ENCODE assay signal across 8 cellular contexts in genomic region chr17:4366312-4367063, GRCh38. TPM values are rescaled to one million over a fixed set of nuclear protein-coding genes. Genes with fewer than 3 reads are reported as not detected.
DNase-seq lines count a peak whose midpoint lies in the region; ATAC-seq, FAIRE-seq and TF ChIP-seq lines count a peak whose summit lies in the region.

Gene UBE2G1 (minus strand): TSS chr17:4366675. CDS start chr17:4366316, 359 bp downstream.

- H3K36me3 ChIP-seq in SU-DHL-6 (ENCODE audit: low read length) (peaks cover 4% of the 10 kb centered on the region), pancreas (no peaks in the 10 kb centered on the region), tibial nerve (no peaks in the 10 kb centered on the region)

- H4K20me1 ChIP-seq in SU-DHL-6 (ENCODE audit: low read depth, low read length) = no peaks in the 10 kb centered on the region

- H3K27ac Mint-ChIP-seq in activated naive CD8-positive, alpha-beta T cell treated with anti-CD3 and anti-CD28 coated beads, Interleukin-2, amount 10 ng/mL, durations not matched to agents 7 days and 5 days = peak within 1 kb of the TSS; percentile 96

- peaks cover 27% of the 10 kb centered on the region for H3F3A ChIP-seq in SU-DHL-6 (ENCODE audit: insufficient read depth)

- H3K79me2 ChIP-seq in SU-DHL-6 (ENCODE audit: insufficient read depth, low read length) = peaks cover 44% of the 10 kb centered on the region

- peak; percentile 80 for ATAC-seq in HG02642 (IDR thresholded peaks at IDR 0.05; ENCODE audit: poor library complexity, unreplicated experiment)
- peak; percentile 89 for ATAC-seq in activated naive CD8-positive, alpha-beta T cell treated with anti-CD3 and anti-CD28 coated beads, Interleukin-2, amount 10 ng/mL, durations not matched to agents 7 days and 5 days (ENCODE audit: low read depth)
- peak; percentile 95 for ATAC-seq in Right ventricle myocardium inferior
- peak; percentile 90 to 96 (median 91) for ATAC-seq in pancreas

- H3K9me2 ChIP-seq in SU-DHL-6 (replicated peaks; ENCODE audit: insufficient read depth, low read length) = no peaks in the 10 kb centered on the region

- peak within 1 kb of the TSS; percentile 77 for H2AFZ ChIP-seq in SU-DHL-6 (ENCODE audit: low read depth, low read length, severe bottlenecking)

- H3K4me2 ChIP-seq in SU-DHL-6 (ENCODE audit: low read depth, low read length, poor library complexity, severe bottlenecking) = peak within 1 kb of the TSS; percentile 88

- H3K27ac ChIP-seq in SU-DHL-6 (ENCODE audit: low read depth, low read length) = peak within 1 kb of the TSS; percentile 92
- peak within 1 kb of the TSS; percentile 84 to 95 (median 91) for H3K27ac ChIP-seq in pancreas
- peak within 1 kb of the TSS; percentile 88 to 98 (median 94) for H3K27ac ChIP-seq in tibial nerve

- peaks cover 6% of the 10 kb centered on the region for H3K36me3 Mint-ChIP-seq in activated naive CD8-positive, alpha-beta T cell treated with anti-CD3 and anti-CD28 coated beads, Interleukin-2, amount 10 ng/mL, durations not matched to agents 7 days and 5 days

- H3K9me3 ChIP-seq in SU-DHL-6 (ENCODE audit: insufficient read depth, low read length) = no peaks in the 10 kb centered on the region
- H3K9me3 ChIP-seq in pancreas = no peaks in the 10 kb centered on the region
- H3K9me3 ChIP-seq in tibial nerve = no peaks in the 10 kb centered on the region

- no peaks in the 10 kb centered on the region for H3K27me3 Mint-ChIP-seq in activated naive CD8-positive, alpha-beta T cell treated with anti-CD3 and anti-CD28 coated beads, Interleukin-2, amount 10 ng/mL, durations not matched to agents 7 days and 5 days

- DNase-seq in GM12865 (ENCODE audit: low read depth) (peak; percentile 99), NCI-H128 (lab: John Stamatoyannopoulos, UW; ENCODE audit: unreplicated experiment) (peak; percentile 91), Right ventricle myocardium inferior (ENCODE audit: missing footprints) (peak; percentile 99), pancreas (peak; percentile 97 to 100 (median 99)), tibial nerve (ENCODE audit: low spot score in 2 of 2) (peak; percentile 94 to 95)
- peak; percentile 100 for DNase-seq in activated naive CD8-positive, alpha-beta T cell treated with anti-CD3 and anti-CD28 coated beads, Interleukin-2, amount 10 ng/mL, durations not matched to agents 7 days and 5 days

- H3K4me1 Mint-ChIP-seq in activated naive CD8-positive, alpha-beta T cell treated with anti-CD3 and anti-CD28 coated beads, Interleukin-2, amount 10 ng/mL, durations not matched to agents 7 days and 5 days = peaks cover 21% of the 10 kb centered on the region

- H3K9ac ChIP-seq in SU-DHL-6 (ENCODE audit: low read length) = peak within 1 kb of the TSS; percentile 94

- WGBS in pancreas, 2 donors = 0% methylated on average over 62 to 78 of the region's 78 CpGs
- WGBS in tibial nerve, 2 donors = 0 to 1% methylated on average over 23 to 37 of the region's 78 CpGs

- H3K9me3 Mint-ChIP-seq in activated naive CD8-positive, alpha-beta T cell treated with anti-CD3 and anti-CD28 coated beads, Interleukin-2, amount 10 ng/mL, durations not matched to agents 7 days and 5 days = no peaks in the 10 kb centered on the region

- peak; percentile 28 for TF ChIP-seq CTCF in GM12865 (IDR thresholded peaks at IDR 0.05; ENCODE audit: insufficient read depth, low read depth, low read length, missing control alignments)
- TF ChIP-seq CTCF in SU-DHL-6 (IDR thresholded peaks at IDR 0.05; ENCODE audit: insufficient read depth, low read length, poor library complexity, severe bottlenecking) = no peak
- TF ChIP-seq CTCF in pancreas (IDR thresholded peaks at IDR 0.05) = no peak
- peak in 3 of 5 experiments; percentile 15 to 57 (median 32) for TF ChIP-seq CTCF in tibial nerve (IDR thresholded peaks at IDR 0.05)

- POLR2A ChIA-PET in activated naive CD8-positive, alpha-beta T cell treated with anti-CD3 and anti-CD28 coated beads, Interleukin-2, amount 10 ng/mL, durations not matched to agents 7 days and 5 days (lab: Charles Lee) = interaction anchor here (0.8 to 2.8 kb wide), 9 partner anchors 9 to 342 kb away, joined by 3 to 17 read pairs (median 5); partner anchors contain the start of genes ANKFY1, CYB5D2, SPNS3 and ZZEF1

- TF ChIP-seq POLR2A in tibial nerve (IDR thresholded peaks at IDR 0.05) = peak; percentile 65 to 91

- TF ChIP-seq EP300 in tibial nerve (IDR thresholded peaks at IDR 0.05) = peak; percentile 10 to 95

- intact Hi-C loops in Right ventricle myocardium inferior (cut with DNase I) = loop anchor here (5.0 kb wide), 2 partner anchors 54 to 149 kb away; no protein-coding TSS in a partner anchor
- intact Hi-C loops in pancreas (cut with DNase I) = no loop called here

- FAIRE-seq in pancreas (lab: Jason Lieb, UNC) = peak; percentile 37

- H3K4me3 Mint-ChIP-seq in activated naive CD8-positive, alpha-beta T cell treated with anti-CD3 and anti-CD28 coated beads, Interleukin-2, amount 10 ng/mL, durations not matched to agents 7 days and 5 days = peak within 1 kb of the TSS; percentile 82

- H3K27me3 ChIP-seq in SU-DHL-6 (ENCODE audit: low read length) (no peaks in the 10 kb centered on the region), pancreas (no peaks in the 10 kb centered on the region), tibial nerve (no peaks in the 10 kb centered on the region)

- H3K4me3 ChIP-seq in GM12865 (ENCODE audit: low read depth, low read length) (peak within 1 kb of the TSS; percentile 79), SU-DHL-6 (ENCODE audit: insufficient read depth, low read length, poor library complexity, severe bottlenecking) (peak within 1 kb of the TSS; percentile 77), pancreas (peak within 1 kb of the TSS; percentile 93 to 99 (median 98)), tibial nerve (peak within 1 kb of the TSS; percentile 82 to 99 (median 96))

- H3K4me1 ChIP-seq in pancreas = peaks cover 4 to 10% (median 4%) of the 10 kb centered on the region in 3 donors
- peaks cover 0 to 34% (median 7%) of the 10 kb centered on the region in 4 donors for H3K4me1 ChIP-seq in tibial nerve

RNA-seq across cellular contexts. Expression of gene UBE2G1, which starts in this region (rescaled TPM):
- 10 to 100 TPM; 65.6 to 69.4 TPM for total RNA-seq in activated naive CD8-positive, alpha-beta T cell treated with anti-CD3 and anti-CD28 coated beads, Interleukin-2, amount 10 ng/mL, durations not matched to agents 7 days and 5 days
- total RNA-seq in Right ventricle myocardium inferior = 106 TPM
- 10 to 100 TPM; 19.7 to 29.3 (median 23.7) TPM for total RNA-seq in pancreas
- 1 to 10 TPM; 4.3 to 8.1 TPM for polyA plus RNA-seq in pancreas
- total RNA-seq in tibial nerve = 10 to 100 TPM; 30.4 to 50.7 (median 38.3) TPM

Comparison
In these comparisons a context has a peak if more than half of its experiments do, and no peak if none do; other contexts are left out.
1. Peak in every context shown above with its lines: DNase-seq, ATAC-seq, H3K4me3 ChIP-seq and H3K27ac ChIP-seq.
2. CTCF ChIP-seq: peak in GM12865 (single experiment) and tibial nerve (3 of 5); none in SU-DHL-6 (single experiment) and pancreas (0 of 4).